In the genomic region with DNA sequence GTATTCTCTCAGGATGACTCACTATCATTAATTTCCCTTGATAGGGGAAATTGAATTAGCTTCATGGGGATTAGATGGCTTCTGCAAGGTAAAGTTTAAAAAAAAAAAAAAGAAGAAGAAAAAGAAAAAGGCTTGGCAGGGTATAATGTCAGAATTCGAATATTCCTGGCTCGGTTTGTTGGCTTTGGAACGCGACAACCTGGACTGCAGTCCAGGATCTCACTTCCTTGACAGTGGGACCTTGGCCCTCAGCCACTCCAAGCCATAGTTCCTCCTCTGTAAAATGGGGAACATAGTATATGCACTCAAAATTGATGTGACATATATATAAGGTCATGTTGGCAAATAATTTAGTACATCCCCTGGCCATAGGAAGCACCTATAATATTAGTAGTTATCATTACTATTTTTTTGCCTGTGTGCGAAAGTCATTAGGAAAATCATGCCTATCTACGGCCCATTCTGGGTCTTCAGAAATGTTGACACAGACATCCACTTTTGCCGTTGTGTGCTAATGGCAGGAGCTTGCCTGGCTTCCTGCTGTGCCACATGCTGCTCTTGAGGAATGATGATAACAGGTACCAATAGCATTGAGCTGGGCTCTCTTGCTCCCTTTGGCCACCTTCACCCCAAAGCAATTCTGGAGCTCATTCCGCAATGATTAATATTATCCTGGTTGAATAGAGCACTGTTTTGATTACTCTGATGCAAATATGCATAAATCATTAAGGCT, we compare ENCODE assay signal across 28 cellular contexts.
"Had no signal": no experiment of that assay in that cellular context is flagged by ENCODE, and none has a peak within 500 bp of the region (broad histone marks: within the 10 kb centered on the region; RNA-seq: fewer than 3 reads in every experiment).

No MANE protein-coding gene starts in this region.

- H3K27me3 ChIP-seq: body of pancreas, dorsolateral prefrontal cortex, gastroesophageal sphincter, hepatocyte, pancreas, vagina had no signal

- DNase-seq: activated B cell treated with CpG ODN at 0.5 μM for 24 hours; activated CD4-positive, alpha-beta T cell treated with anti-CD3 and anti-CD28 coated beads, Interleukin-2, amount 50 U/mL, for 1 hour; activated CD8-positive, alpha-beta memory T cell treated with anti-CD3 and anti-CD28 coated beads, Interleukin-2, amount 10 ng/mL, durations not matched to agents 7 days and 5 days; activated CD8-positive, alpha-beta T cell treated with anti-CD3 and anti-CD28 coated beads, Interleukin-2, amount 10 ng/mL, durations not matched to agents 7 days and 5 days; activated naive CD4-positive, alpha-beta T cell treated with Interleukin-2 at 50 U/mL for 16 hours; activated T-cell treated with anti-CD3 and anti-CD28 coated beads for 4 hours; activated T-cell treated with anti-CD3 and anti-CD28 coated beads, Interleukin-2, amount 50 U/mL, for 72 hours; anterior cingulate cortex; cerebellar nuclear complex; dorsolateral prefrontal cortex; effector memory CD8-positive, alpha-beta T cell; left cardiac atrium; mammary epithelial cell; midbrain; naive thymus-derived CD4-positive, alpha-beta T cell; pancreas; retina; stimulated activated CD4-positive, alpha-beta T cell treated with anti-CD3 and anti-CD28 coated beads, Interleukin-12 subunit alpha, Interleukin-12 subunit beta, amount 100 ng/mL, for 4 hours; stimulated activated CD4-positive, alpha-beta T cell treated with anti-CD3 and anti-CD28 coated beads, Interleukin-4, amount 100 ng/mL, for 1 hour; stimulated activated naive CD8-positive, alpha-beta T cell treated with anti-CD3 and anti-CD28 coated beads, Interleukin-15, amount 100 ng/mL, for 72 hours; T-helper 2 cell had no signal

- H3K4me3 ChIP-seq: body of pancreas, coronary artery, dorsolateral prefrontal cortex, gastroesophageal sphincter, hepatocyte, pancreas, prostate gland, skin epidermis, vagina had no signal

- H2AFZ ChIP-seq: hepatocyte had no signal

- H3K79me2 ChIP-seq: hepatocyte had no signal

- H3K27ac ChIP-seq: body of pancreas, coronary artery, hepatocyte, pancreas, prostate gland, skin epidermis, vagina had no signal

- H3K9me3 ChIP-seq: body of pancreas, gastroesophageal sphincter, pancreas, prostate gland, vagina had no signal

- H3K4me2 ChIP-seq: hepatocyte had no signal

- H3K4me1 ChIP-seq: prostate gland, vagina had no signal

- H3K36me3 ChIP-seq: pancreas, prostate gland had no signal
